In the genomic region with DNA sequence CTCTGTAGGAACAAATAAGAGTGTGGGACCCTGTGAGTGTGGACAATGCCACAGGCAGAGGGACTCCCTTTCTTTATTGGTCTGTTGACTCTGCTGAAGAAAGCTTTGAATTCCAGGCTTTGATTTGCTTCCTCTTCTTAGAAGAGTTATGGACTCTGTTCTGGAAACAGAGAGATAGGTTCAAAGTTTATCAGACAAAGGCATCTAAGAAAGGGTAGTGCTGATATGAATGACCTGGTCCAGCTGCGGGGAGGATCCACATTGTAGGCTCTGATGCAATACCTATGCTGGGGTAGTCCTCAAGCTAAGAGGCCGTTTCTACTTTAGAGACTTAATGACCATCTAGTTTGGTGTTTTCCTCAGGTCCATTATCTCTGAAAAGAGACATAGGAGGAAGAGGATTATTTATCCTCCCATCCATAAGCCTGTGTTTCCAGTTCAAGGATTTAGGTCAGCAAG, we compare ENCODE assay signal across 1 cellular context.
TF ChIP-seq lines count a peak whose summit lies in the region.

No MANE protein-coding gene starts in this region.

TF ChIP-seq in HepG2, 621 proteins besides CTCF, POLR2A, EP300 and RAD21 (continued from another document and continues in another):
- TF ChIP-seq, protein P1, sequence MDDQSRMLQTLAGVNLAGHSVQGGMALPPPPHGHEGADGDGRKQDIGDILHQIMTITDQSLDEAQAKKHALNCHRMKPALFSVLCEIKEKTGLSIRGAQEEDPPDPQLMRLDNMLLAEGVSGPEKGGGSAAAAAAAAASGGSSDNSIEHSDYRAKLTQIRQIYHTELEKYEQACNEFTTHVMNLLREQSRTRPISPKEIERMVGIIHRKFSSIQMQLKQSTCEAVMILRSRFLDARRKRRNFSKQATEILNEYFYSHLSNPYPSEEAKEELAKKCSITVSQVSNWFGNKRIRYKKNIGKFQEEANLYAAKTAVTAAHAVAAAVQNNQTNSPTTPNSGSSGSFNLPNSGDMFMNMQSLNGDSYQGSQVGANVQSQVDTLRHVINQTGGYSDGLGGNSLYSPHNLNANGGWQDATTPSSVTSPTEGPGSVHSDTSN (CRISPR knock-in tag; IDR thresholded peaks at IDR 0.05; ENCODE audit: borderline replicate concordance) = no peak
- TF ChIP-seq ISL2 (CRISPR knock-in tag; IDR thresholded peaks at IDR 0.05) (peak; percentile 72; the same call in 1 of the 2 replicates), REXO4 (CRISPR knock-in tag; IDR thresholded peaks at IDR 0.05; ENCODE audit: borderline replicate concordance) (no peak), KLF9 (CRISPR knock-in tag; IDR thresholded peaks at IDR 0.05; ENCODE audit: low read depth) (no peak), TBX3 (IDR thresholded peaks at IDR 0.05; ENCODE audit: borderline replicate concordance) (no peak), RFX1 (IDR thresholded peaks at IDR 0.05) (no peak), ZNF225 (CRISPR knock-in tag; IDR thresholded peaks at IDR 0.05) (no peak), CHCHD3 (CRISPR knock-in tag; IDR thresholded peaks at IDR 0.05) (no peak), ZNF224 (CRISPR knock-in tag; IDR thresholded peaks at IDR 0.05) (no peak), ZEB1 (IDR thresholded peaks at IDR 0.05; ENCODE audit: insufficient replicate concordance, low read depth) (no peak), MED8 (CRISPR knock-in tag; IDR thresholded peaks at IDR 0.05; ENCODE audit: insufficient replicate concordance) (no peak), NFE2L2 (IDR thresholded peaks at IDR 0.05; ENCODE audit: low read length) (no peak), ZNF3 (CRISPR knock-in tag; IDR thresholded peaks at IDR 0.05) (no peak), SMARCC2 (IDR thresholded peaks at IDR 0.05) (no peak), FOXC1 (CRISPR knock-in tag; IDR thresholded peaks at IDR 0.05; ENCODE audit: borderline replicate concordance) (no peak), NR2F1 (CRISPR knock-in tag; IDR thresholded peaks at IDR 0.05) (peak; percentile 66 to 73), DPF2 (CRISPR knock-in tag; IDR thresholded peaks at IDR 0.05; ENCODE audit: borderline replicate concordance, low read depth) (peak; percentile 83), ZSCAN31 (CRISPR knock-in tag; IDR thresholded peaks at IDR 0.05; ENCODE audit: low read depth) (no peak), FIP1L1 (IDR thresholded peaks at IDR 0.05; ENCODE audit: borderline replicate concordance, insufficient read depth, low read depth, low read length) (no peak), ZFYVE20 (CRISPR knock-in tag; IDR thresholded peaks at IDR 0.05; ENCODE audit: borderline replicate concordance, low read depth) (no peak), RARA (CRISPR knock-in tag; IDR thresholded peaks at IDR 0.05) (peak; percentile 78), MED13 (CRISPR knock-in tag; IDR thresholded peaks at IDR 0.05) (no peak), ZNF33B (CRISPR knock-in tag; IDR thresholded peaks at IDR 0.05) (no peak), ZNF468 (CRISPR knock-in tag; IDR thresholded peaks at IDR 0.05) (no peak), PAX8 (CRISPR knock-in tag; IDR thresholded peaks at IDR 0.05; ENCODE audit: borderline replicate concordance) (no peak), ZNF747 (CRISPR knock-in tag; IDR thresholded peaks at IDR 0.05; ENCODE audit: borderline replicate concordance) (no peak), HNRNPH1 (optimal IDR thresholded peaks at IDR 0.05; ENCODE audit: low read depth, low read length) (no peak), SOX13 (IDR thresholded peaks at IDR 0.05) (peak; percentile 84), SOX13 (CRISPR knock-in tag; conservative IDR thresholded peaks at IDR 0.05 in 1 of 2, IDR thresholded peaks at IDR 0.05 in 1 of 2) (peak in 1 of 2 experiments; percentile 97; a peak in 2 of 4 replicates), ZNF124 (CRISPR knock-in tag; IDR thresholded peaks at IDR 0.05) (no peak), ZNF333 (CRISPR knock-in tag; IDR thresholded peaks at IDR 0.05; ENCODE audit: borderline replicate concordance) (no peak), CENPX (CRISPR knock-in tag; IDR thresholded peaks at IDR 0.05) (no peak), ZNF792 (CRISPR knock-in tag; IDR thresholded peaks at IDR 0.05) (no peak)
- TF ChIP-seq, protein P2, sequence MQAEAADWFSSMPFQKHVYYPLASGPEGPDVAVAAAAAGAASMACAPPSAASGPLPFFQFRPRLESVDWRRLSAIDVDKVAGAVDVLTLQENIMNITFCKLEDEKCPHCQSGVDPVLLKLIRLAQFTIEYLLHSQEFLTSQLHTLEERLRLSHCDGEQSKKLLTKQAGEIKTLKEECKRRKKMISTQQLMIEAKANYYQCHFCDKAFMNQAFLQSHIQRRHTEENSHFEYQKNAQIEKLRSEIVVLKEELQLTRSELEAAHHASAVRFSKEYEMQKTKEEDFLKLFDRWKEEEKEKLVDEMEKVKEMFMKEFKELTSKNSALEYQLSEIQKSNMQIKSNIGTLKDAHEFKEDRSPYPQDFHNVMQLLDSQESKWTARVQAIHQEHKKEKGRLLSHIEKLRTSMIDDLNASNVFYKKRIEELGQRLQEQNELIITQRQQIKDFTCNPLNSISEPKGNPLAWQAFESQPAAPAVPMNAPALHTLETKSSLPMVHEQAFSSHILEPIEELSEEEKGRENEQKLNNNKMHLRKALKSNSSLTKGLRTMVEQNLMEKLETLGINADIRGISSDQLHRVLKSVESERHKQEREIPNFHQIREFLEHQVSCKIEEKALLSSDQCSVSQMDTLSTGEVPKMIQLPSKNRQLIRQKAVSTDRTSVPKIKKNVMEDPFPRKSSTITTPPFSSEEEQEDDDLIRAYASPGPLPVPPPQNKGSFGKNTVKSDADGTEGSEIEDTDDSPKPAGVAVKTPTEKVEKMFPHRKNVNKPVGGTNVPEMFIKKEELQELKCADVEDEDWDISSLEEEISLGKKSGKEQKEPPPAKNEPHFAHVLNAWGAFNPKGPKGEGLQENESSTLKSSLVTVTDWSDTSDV (CRISPR knock-in tag; IDR thresholded peaks at IDR 0.05) = no peak
- TF ChIP-seq, protein P3, sequence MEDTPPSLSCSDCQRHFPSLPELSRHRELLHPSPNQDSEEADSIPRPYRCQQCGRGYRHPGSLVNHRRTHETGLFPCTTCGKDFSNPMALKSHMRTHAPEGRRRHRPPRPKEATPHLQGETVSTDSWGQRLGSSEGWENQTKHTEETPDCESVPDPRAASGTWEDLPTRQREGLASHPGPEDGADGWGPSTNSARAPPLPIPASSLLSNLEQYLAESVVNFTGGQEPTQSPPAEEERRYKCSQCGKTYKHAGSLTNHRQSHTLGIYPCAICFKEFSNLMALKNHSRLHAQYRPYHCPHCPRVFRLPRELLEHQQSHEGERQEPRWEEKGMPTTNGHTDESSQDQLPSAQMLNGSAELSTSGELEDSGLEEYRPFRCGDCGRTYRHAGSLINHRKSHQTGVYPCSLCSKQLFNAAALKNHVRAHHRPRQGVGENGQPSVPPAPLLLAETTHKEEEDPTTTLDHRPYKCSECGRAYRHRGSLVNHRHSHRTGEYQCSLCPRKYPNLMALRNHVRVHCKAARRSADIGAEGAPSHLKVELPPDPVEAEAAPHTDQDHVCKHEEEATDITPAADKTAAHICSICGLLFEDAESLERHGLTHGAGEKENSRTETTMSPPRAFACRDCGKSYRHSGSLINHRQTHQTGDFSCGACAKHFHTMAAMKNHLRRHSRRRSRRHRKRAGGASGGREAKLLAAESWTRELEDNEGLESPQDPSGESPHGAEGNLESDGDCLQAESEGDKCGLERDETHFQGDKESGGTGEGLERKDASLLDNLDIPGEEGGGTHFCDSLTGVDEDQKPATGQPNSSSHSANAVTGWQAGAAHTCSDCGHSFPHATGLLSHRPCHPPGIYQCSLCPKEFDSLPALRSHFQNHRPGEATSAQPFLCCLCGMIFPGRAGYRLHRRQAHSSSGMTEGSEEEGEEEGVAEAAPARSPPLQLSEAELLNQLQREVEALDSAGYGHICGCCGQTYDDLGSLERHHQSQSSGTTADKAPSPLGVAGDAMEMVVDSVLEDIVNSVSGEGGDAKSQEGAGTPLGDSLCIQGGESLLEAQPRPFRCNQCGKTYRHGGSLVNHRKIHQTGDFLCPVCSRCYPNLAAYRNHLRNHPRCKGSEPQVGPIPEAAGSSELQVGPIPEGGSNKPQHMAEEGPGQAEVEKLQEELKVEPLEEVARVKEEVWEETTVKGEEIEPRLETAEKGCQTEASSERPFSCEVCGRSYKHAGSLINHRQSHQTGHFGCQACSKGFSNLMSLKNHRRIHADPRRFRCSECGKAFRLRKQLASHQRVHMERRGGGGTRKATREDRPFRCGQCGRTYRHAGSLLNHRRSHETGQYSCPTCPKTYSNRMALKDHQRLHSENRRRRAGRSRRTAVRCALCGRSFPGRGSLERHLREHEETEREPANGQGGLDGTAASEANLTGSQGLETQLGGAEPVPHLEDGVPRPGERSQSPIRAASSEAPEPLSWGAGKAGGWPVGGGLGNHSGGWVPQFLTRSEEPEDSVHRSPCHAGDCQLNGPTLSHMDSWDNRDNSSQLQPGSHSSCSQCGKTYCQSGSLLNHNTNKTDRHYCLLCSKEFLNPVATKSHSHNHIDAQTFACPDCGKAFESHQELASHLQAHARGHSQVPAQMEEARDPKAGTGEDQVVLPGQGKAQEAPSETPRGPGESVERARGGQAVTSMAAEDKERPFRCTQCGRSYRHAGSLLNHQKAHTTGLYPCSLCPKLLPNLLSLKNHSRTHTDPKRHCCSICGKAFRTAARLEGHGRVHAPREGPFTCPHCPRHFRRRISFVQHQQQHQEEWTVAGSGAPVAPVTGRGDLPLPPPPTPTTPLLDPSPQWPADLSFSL (CRISPR knock-in tag; IDR thresholded peaks at IDR 0.05) = no peak
- TF ChIP-seq, protein P4, sequence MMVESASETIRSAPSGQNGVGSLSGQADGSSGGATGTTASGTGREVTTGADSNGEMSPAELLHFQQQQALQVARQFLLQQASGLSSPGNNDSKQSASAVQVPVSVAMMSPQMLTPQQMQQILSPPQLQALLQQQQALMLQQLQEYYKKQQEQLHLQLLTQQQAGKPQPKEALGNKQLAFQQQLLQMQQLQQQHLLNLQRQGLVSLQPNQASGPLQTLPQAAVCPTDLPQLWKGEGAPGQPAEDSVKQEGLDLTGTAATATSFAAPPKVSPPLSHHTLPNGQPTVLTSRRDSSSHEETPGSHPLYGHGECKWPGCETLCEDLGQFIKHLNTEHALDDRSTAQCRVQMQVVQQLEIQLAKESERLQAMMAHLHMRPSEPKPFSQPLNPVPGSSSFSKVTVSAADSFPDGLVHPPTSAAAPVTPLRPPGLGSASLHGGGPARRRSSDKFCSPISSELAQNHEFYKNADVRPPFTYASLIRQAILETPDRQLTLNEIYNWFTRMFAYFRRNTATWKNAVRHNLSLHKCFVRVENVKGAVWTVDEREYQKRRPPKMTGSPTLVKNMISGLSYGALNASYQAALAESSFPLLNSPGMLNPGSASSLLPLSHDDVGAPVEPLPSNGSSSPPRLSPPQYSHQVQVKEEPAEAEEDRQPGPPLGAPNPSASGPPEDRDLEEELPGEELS (CRISPR knock-in tag; IDR thresholded peaks at IDR 0.05) = no peak; the same call in 1 of the 2 replicates
- TF ChIP-seq, protein P5, sequence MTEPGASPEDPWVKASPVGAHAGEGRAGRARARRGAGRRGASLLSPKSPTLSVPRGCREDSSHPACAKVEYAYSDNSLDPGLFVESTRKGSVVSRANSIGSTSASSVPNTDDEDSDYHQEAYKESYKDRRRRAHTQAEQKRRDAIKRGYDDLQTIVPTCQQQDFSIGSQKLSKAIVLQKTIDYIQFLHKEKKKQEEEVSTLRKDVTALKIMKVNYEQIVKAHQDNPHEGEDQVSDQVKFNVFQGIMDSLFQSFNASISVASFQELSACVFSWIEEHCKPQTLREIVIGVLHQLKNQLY (CRISPR knock-in tag; IDR thresholded peaks at IDR 0.05) = no peak
- TF ChIP-seq, protein P6, sequence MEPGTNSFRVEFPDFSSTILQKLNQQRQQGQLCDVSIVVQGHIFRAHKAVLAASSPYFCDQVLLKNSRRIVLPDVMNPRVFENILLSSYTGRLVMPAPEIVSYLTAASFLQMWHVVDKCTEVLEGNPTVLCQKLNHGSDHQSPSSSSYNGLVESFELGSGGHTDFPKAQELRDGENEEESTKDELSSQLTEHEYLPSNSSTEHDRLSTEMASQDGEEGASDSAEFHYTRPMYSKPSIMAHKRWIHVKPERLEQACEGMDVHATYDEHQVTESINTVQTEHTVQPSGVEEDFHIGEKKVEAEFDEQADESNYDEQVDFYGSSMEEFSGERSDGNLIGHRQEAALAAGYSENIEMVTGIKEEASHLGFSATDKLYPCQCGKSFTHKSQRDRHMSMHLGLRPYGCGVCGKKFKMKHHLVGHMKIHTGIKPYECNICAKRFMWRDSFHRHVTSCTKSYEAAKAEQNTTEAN (CRISPR knock-in tag; conservative IDR thresholded peaks at IDR 0.05) = 0 out of 2 replicates have a peak, but pooled peaks have one; percentile 32
- TF ChIP-seq, protein P7, sequence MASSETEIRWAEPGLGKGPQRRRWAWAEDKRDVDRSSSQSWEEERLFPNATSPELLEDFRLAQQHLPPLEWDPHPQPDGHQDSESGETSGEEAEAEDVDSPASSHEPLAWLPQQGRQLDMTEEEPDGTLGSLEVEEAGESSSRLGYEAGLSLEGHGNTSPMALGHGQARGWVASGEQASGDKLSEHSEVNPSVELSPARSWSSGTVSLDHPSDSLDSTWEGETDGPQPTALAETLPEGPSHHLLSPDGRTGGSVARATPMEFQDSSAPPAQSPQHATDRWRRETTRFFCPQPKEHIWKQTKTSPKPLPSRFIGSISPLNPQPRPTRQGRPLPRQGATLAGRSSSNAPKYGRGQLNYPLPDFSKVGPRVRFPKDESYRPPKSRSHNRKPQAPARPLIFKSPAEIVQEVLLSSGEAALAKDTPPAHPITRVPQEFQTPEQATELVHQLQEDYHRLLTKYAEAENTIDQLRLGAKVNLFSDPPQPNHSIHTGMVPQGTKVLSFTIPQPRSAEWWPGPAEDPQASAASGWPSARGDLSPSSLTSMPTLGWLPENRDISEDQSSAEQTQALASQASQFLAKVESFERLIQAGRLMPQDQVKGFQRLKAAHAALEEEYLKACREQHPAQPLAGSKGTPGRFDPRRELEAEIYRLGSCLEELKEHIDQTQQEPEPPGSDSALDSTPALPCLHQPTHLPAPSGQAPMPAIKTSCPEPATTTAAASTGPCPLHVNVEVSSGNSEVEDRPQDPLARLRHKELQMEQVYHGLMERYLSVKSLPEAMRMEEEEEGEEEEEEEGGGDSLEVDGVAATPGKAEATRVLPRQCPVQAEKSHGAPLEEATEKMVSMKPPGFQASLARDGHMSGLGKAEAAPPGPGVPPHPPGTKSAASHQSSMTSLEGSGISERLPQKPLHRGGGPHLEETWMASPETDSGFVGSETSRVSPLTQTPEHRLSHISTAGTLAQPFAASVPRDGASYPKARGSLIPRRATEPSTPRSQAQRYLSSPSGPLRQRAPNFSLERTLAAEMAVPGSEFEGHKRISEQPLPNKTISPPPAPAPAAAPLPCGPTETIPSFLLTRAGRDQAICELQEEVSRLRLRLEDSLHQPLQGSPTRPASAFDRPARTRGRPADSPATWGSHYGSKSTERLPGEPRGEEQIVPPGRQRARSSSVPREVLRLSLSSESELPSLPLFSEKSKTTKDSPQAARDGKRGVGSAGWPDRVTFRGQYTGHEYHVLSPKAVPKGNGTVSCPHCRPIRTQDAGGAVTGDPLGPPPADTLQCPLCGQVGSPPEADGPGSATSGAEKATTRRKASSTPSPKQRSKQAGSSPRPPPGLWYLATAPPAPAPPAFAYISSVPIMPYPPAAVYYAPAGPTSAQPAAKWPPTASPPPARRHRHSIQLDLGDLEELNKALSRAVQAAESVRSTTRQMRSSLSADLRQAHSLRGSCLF (CRISPR knock-in tag; IDR thresholded peaks at IDR 0.05; ENCODE audit: borderline replicate concordance) = no peak
- TF ChIP-seq, protein P8, sequence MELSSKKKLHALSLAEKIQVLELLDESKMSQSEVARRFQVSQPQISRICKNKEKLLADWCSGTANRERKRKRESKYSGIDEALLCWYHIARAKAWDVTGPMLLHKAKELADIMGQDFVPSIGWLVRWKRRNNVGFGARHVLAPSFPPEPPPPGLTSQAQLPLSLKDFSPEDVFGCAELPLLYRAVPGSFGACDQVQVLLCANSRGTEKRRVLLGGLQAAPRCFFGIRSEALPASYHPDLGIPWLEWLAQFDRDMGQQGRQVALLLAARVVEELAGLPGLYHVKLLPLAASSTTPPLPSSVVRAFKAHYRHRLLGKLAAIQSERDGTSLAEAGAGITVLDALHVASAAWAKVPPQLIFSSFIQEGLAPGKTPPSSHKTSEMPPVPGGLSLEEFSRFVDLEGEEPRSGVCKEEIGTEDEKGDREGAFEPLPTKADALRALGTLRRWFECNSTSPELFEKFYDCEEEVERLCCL (CRISPR knock-in tag; IDR thresholded peaks at IDR 0.05; ENCODE audit: borderline replicate concordance) = no peak
